1 cellular context compared by ENCODE assay signal in the genomic region with DNA sequence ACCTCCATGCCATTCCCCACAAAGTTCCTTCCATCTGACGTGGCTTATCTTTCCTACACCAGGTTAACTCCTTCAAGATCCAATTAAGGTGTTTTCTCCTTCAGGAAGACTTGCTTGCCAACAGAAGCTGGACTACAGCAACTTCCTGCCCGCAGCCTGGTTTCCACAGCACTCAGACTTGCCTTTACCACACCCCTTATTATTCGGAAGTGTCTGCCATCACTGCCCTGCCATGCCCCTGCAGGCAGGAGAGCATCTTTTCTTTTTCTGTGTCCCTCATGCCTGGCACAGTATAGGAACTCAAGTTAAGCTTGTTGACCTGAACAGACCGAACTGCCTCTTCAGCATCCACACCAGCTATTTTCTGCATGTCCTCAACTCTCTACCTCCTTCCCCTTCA.
TF ChIP-seq lines count a peak whose summit lies in the region.

No MANE protein-coding gene starts in this region.

TF ChIP-seq in H1, 55 proteins besides CTCF, POLR2A, EP300 and RAD21 (continued from another document):
- TF ChIP-seq, protein P1, sequence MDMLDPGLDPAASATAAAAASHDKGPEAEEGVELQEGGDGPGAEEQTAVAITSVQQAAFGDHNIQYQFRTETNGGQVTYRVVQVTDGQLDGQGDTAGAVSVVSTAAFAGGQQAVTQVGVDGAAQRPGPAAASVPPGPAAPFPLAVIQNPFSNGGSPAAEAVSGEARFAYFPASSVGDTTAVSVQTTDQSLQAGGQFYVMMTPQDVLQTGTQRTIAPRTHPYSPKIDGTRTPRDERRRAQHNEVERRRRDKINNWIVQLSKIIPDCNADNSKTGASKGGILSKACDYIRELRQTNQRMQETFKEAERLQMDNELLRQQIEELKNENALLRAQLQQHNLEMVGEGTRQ (IDR thresholded peaks at IDR 0.05; ENCODE audit: low read length) = no peak
- TF ChIP-seq RNF2 (IDR thresholded peaks at IDR 0.05; ENCODE audit: borderline replicate concordance, low read depth, low read length, missing control alignments, poor library complexity, severe bottlenecking) (no peak), CTBP2 (IDR thresholded peaks at IDR 0.05; ENCODE audit: borderline replicate concordance, insufficient read depth, insufficient read length, low read length) (no peak), CBX8 (IDR thresholded peaks at IDR 0.05; ENCODE audit: borderline replicate concordance, low read depth, low read length) (no peak), SRF (IDR thresholded peaks at IDR 0.05; ENCODE audit: low read depth, low read length) (no peak), SP2 (IDR thresholded peaks at IDR 0.05; ENCODE audit: low read length) (no peak), ZNF274 (IDR thresholded peaks at IDR 0.05; ENCODE audit: borderline replicate concordance, extremely low read depth, low read length) (no peak), CREB1 (IDR thresholded peaks at IDR 0.05) (no peak), ATF3 (IDR thresholded peaks at IDR 0.05; ENCODE audit: insufficient read depth, low read depth, low read length) (no peak), NANOG (IDR thresholded peaks at IDR 0.05; ENCODE audit: insufficient read depth, low read depth, low read length, poor library complexity, severe bottlenecking) (no peak), SP1 (IDR thresholded peaks at IDR 0.05; ENCODE audit: low read depth, low read length) (no peak), SIN3A (conservative IDR thresholded peaks at IDR 0.05 in 1 of 2, IDR thresholded peaks at IDR 0.05 in 1 of 2; ENCODE audit: low read depth in 1 of 2, low read length in 2 of 2) (no peak), TBP (IDR thresholded peaks at IDR 0.05; ENCODE audit: low read depth, low read length) (no peak), BCL11A (IDR thresholded peaks at IDR 0.05; ENCODE audit: low read depth in 2 of 2, low read length in 2 of 2) (no peak), HDAC2 (IDR thresholded peaks at IDR 0.05; ENCODE audit: borderline replicate concordance in 1 of 2, low read depth in 2 of 2, low read length in 2 of 2) (no peak), TEAD4 (IDR thresholded peaks at IDR 0.05; ENCODE audit: low read depth, low read length) (no peak)
